In the genomic region with DNA sequence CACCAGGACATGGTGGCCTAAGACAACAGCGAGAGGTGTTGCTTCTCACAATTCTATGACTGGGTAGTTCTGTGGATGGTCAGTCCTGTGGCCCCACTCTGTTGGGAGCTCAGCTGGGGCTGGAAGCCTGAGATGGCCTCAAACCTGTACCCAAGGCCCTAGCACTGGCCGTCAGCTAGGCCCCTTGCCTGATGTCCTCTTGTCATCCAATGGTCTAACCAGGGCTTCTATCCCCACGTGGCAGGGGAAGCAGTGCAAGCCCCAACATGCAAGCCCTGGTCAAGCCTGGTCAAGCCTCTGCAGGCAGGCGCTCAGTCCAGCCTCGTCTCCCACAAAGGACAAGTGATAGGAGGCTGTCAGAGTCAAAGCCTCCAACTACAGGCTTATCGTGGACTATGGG, we compare ENCODE assay signal across 26 cellular contexts.
DNase-seq lines count a peak whose midpoint lies in the region; ATAC-seq, FAIRE-seq and TF ChIP-seq lines count a peak whose summit lies in the region.
"Had no signal": no experiment of that assay in that cellular context is flagged by ENCODE, and none has a peak within 500 bp of the region (broad histone marks: within the 10 kb centered on the region; RNA-seq: fewer than 3 reads in every experiment).

No MANE protein-coding gene starts in this region.

- FAIRE-seq in bronchial epithelial cell (lab: Jason Lieb, UNC), result no peak
- no peak for FAIRE-seq in H54 (lab: Jason Lieb, UNC)
- FAIRE-seq: GM18507, K562, RCC 7860 had no signal

- ATAC-seq in left lobe of liver, result no peak
- ATAC-seq: GM23338, HCT116, K562 had no signal

- peak; percentile 35 for DNase-seq in activated CD8-positive, alpha-beta memory T cell treated with anti-CD3 and anti-CD28 coated beads for 24 hours
- DNase-seq in activated CD8-positive, alpha-beta memory T cell treated with anti-CD3 and anti-CD28 coated beads, Interleukin-2, amount 50 U/mL, for 4 hours, result no peak
- peak; percentile 47 for DNase-seq in bronchial epithelial cell (ENCODE audit: low read depth)
- peak; percentile 23 for DNase-seq in left lobe of liver (ENCODE audit: low spot score)
- peak; percentile 27 for DNase-seq in ureter (ENCODE audit: low spot score)
- DNase-seq in cerebellar cortex (ENCODE audit: low spot score), result no peak
- no peak for DNase-seq in H54 (ENCODE audit: insufficient read length, low spot score)
- no peak for DNase-seq in superior temporal gyrus (ENCODE audit: extremely low spot score)
- DNase-seq: 8988T; Calu3; CD8-positive, alpha-beta memory T cell; GDM1; MG63; NCI-H1048; NCI-H1417 treated with DMSO at 0.1 percent for 48 hours; NCI-H187 treated with DMSO at 0.1 percent for 48 hours; NCI-H2107; NCI-H446 treated with DMSO at 0.1 percent for 48 hours; NCI-H526 treated with DMSO at 0.1 percent for 48 hours; OCI-M1 had no signal

- H3K4me3 ChIP-seq in bronchial epithelial cell (ENCODE audit: low read depth, low read length), result no peak overlapping the region
- H3K4me3 ChIP-seq: GM23338, K562, MG63, SJSA1 had no signal

- no peaks in the 10 kb centered on the region for H3K27me3 ChIP-seq in bronchial epithelial cell (ENCODE audit: control insufficient read depth, insufficient read depth, low read length)
- H3K27me3 ChIP-seq: MG63, SJSA1 had no signal

- TF ChIP-seq CTCF in bronchial epithelial cell (IDR thresholded peaks at IDR 0.05; ENCODE audit: insufficient read depth, low read length, severe bottlenecking), result no peak

- no peaks in the 10 kb centered on the region for H3K36me3 ChIP-seq in bronchial epithelial cell (ENCODE audit: control insufficient read depth, insufficient read depth, low read length)
- H3K36me3 ChIP-seq: MG63, SJSA1 had no signal

- TF ChIP-seq POLR2A in H54 (IDR thresholded peaks at IDR 0.05; ENCODE audit: low read depth, low read length), result no peak

Comparison
In these comparisons a context has a peak if more than half of its experiments do, and no peak if none do; other contexts are left out.
1. DNase-seq: peak in activated CD8-positive, alpha-beta memory T cell treated with anti-CD3 and anti-CD28 coated beads for 24 hours (single experiment), bronchial epithelial cell (single experiment), left lobe of liver (single experiment) and ureter (single experiment); none in activated CD8-positive, alpha-beta memory T cell treated with anti-CD3 and anti-CD28 coated beads, Interleukin-2, amount 50 U/mL, for 4 hours (single experiment), cerebellar cortex (single experiment), H54 (single experiment) and superior temporal gyrus (single experiment).